Comparison of ENCODE assay signal across 10 cellular contexts in the genomic region with DNA sequence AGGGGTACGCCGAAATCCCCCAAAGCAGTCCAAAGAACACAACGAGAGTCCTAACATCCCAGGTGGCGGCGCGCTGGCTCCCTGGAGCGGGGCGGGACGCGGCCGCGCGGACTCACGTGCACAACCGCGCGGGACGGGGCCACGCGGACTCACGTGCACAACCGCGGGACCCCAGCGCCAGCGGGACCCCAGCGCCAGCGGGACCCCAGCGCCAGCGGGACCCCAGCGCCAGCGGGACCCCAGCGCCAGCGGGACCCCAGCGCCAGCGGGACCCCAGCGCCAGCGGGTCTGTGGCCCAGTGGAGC. TPM values are rescaled to one million over a fixed set of nuclear protein-coding genes. Genes with fewer than 3 reads are reported as not detected.
DNase-seq lines count a peak whose midpoint lies in the region; ATAC-seq and TF ChIP-seq lines count a peak whose summit lies in the region.
"Not testable (repeated sequence)": the region's sequence is repeated elsewhere in the genome, so short reads cannot be mapped to it uniquely, and the experiment has no call there.
"Had no signal": no experiment of that assay in that cellular context is flagged by ENCODE, and none has a peak within 500 bp of the region (broad histone marks: within the 10 kb centered on the region; RNA-seq: fewer than 3 reads in every experiment).

No MANE protein-coding gene starts in this region.

- not testable (repeated sequence) for H3K9me3 ChIP-seq in ES-I3 (ENCODE audit: control insufficient read depth, insufficient read depth, low read length); right cardiac atrium (ENCODE audit: control insufficient read depth, low read length); naive thymus-derived CD4-positive, alpha-beta T cell (ENCODE audit: control insufficient read depth in 2 of 3, low read length in 3 of 3); upper lobe of left lung

- H3K27me3 ChIP-seq in right cardiac atrium (ENCODE audit: control insufficient read depth, insufficient read depth); naive thymus-derived CD4-positive, alpha-beta T cell (ENCODE audit: control insufficient read depth in 2 of 2, insufficient read depth in 2 of 2, low read length in 2 of 2): not testable (repeated sequence)
- H3K27me3 ChIP-seq in upper lobe of left lung = peaks cover 0 to 15% (median 4%) of the 10 kb centered on the region in 4 donors

- H3K4me1 Mint-ChIP-seq in T-cell = peaks cover 24 to 31% (median 28%) of the 10 kb centered on the region in 3 donors
- H3K4me1 Mint-ChIP-seq in activated T-helper 1 cell treated with anti-CD3 and anti-CD28 coated beads, Interleukin-12 subunit alpha, Interleukin-12 subunit beta, Interleukin-2, Interleukin-4 antibody, amounts not matched to agents 30 ng/mL and 10 ng/mL and 1 ng/mL, durations not matched to agents 14 hours and 24 hours and 36 hours (ENCODE audit: low read depth) = peaks cover 27% of the 10 kb centered on the region
- H3K4me1 Mint-ChIP-seq in naive thymus-derived CD4-positive, alpha-beta T cell = peaks cover 15 to 38% (median 27%) of the 10 kb centered on the region in 7 donors

- not testable (repeated sequence) for H3K27ac ChIP-seq in coronary artery; right cardiac atrium (ENCODE audit: low read length); naive thymus-derived CD4-positive, alpha-beta T cell (ENCODE audit: low read depth, low read length); skin epidermis
- peak overlapping the region in 1 of 4 donors; percentile 76 for H3K27ac ChIP-seq in upper lobe of left lung

- not testable (repeated sequence) for TF ChIP-seq POLR2A in upper lobe of left lung (IDR thresholded peaks at IDR 0.05)

- not testable (repeated sequence) for H3K36me3 Mint-ChIP-seq in T-cell; activated T-helper 1 cell treated with anti-CD3 and anti-CD28 coated beads, Interleukin-12 subunit alpha, Interleukin-12 subunit beta, Interleukin-2, Interleukin-4 antibody, amounts not matched to agents 30 ng/mL and 10 ng/mL and 1 ng/mL, durations not matched to agents 14 hours and 24 hours and 36 hours (ENCODE audit: low read depth); naive thymus-derived CD4-positive, alpha-beta T cell

- not testable (repeated sequence) for TF ChIP-seq CTCF in coronary artery (IDR thresholded peaks at IDR 0.05); upper lobe of left lung (IDR thresholded peaks at IDR 0.05)

- TF ChIP-seq EP300 in upper lobe of left lung (IDR thresholded peaks at IDR 0.05) = not testable (repeated sequence)

- H3K4me3 Mint-ChIP-seq in T-cell = peak overlapping the region; percentile 83 to 94 (median 87)
- peak overlapping the region; percentile 71 for H3K4me3 Mint-ChIP-seq in activated T-helper 1 cell treated with anti-CD3 and anti-CD28 coated beads, Interleukin-12 subunit alpha, Interleukin-12 subunit beta, Interleukin-2, Interleukin-4 antibody, amounts not matched to agents 30 ng/mL and 10 ng/mL and 1 ng/mL, durations not matched to agents 14 hours and 24 hours and 36 hours
- peak overlapping the region; percentile 66 to 96 (median 87) for H3K4me3 Mint-ChIP-seq in naive thymus-derived CD4-positive, alpha-beta T cell

- WGBS in right cardiac atrium = 8% methylated on average over 37 of the region's 37 CpGs
- 26 to 70% methylated on average over 16 to 22 of the region's 37 CpGs for WGBS in upper lobe of left lung, 2 donors

- CTCF ChIA-PET in T-cell (lab: Charles Lee) = not testable (repeated sequence)
- CTCF ChIA-PET in naive thymus-derived CD4-positive, alpha-beta T cell (lab: Charles Lee) = interaction anchor here (1.0 kb wide), 1 partner anchor 150 kb away, joined by 3 read pairs; no protein-coding TSS in a partner anchor

- not testable (repeated sequence) for DNase-seq in T-cell; activated T-helper 1 cell treated with anti-CD3 and anti-CD28 coated beads, Interleukin-12 subunit alpha, Interleukin-12 subunit beta, Interleukin-2, Interleukin-4 antibody, amounts not matched to agents 30 ng/mL and 10 ng/mL and 1 ng/mL, durations not matched to agents 14 hours and 24 hours and 36 hours (ENCODE audit: low spot score); coronary artery (ENCODE audit: low spot score); right cardiac atrium; naive thymus-derived CD4-positive, alpha-beta T cell
- peak in 1 of 2 donors; percentile 81 for DNase-seq in upper lobe of left lung

- H3K4me1 ChIP-seq in ES-I3 (ENCODE audit: insufficient read depth, low read length) (peaks cover 20% of the 10 kb centered on the region), upper lobe of left lung (peaks cover 14 to 60% (median 42%) of the 10 kb centered on the region in 4 donors)
- H3K4me1 ChIP-seq in right cardiac atrium (ENCODE audit: control insufficient read depth, insufficient read depth, low read length) = not testable (repeated sequence)
- H3K4me1 ChIP-seq in naive thymus-derived CD4-positive, alpha-beta T cell (ENCODE audit: control insufficient read depth in 2 of 2, insufficient read depth in 2 of 2, low read length in 2 of 2) = peaks cover 9 to 13% of the 10 kb centered on the region in 2 donors

- H3K36me3 ChIP-seq in ES-I3 (ENCODE audit: insufficient read depth, low read length); naive thymus-derived CD4-positive, alpha-beta T cell (ENCODE audit: control insufficient read depth in 2 of 3, insufficient read depth in 3 of 3, low read length in 3 of 3); upper lobe of left lung: not testable (repeated sequence)

- POLR2A ChIA-PET in T-cell (lab: Charles Lee); naive thymus-derived CD4-positive, alpha-beta T cell (lab: Charles Lee): not testable (repeated sequence)

- H3K27ac Mint-ChIP-seq in T-cell = peak overlapping the region; percentile 49 to 64
- H3K27ac Mint-ChIP-seq in activated T-helper 1 cell treated with anti-CD3 and anti-CD28 coated beads, Interleukin-12 subunit alpha, Interleukin-12 subunit beta, Interleukin-2, Interleukin-4 antibody, amounts not matched to agents 30 ng/mL and 10 ng/mL and 1 ng/mL, durations not matched to agents 14 hours and 24 hours and 36 hours = peak overlapping the region; percentile 52
- H3K27ac Mint-ChIP-seq in naive thymus-derived CD4-positive, alpha-beta T cell = peak overlapping the region; percentile 48 to 88 (median 68)

- ATAC-seq in T-cell (replicated peaks in 1 of 4); right cardiac atrium; naive thymus-derived CD4-positive, alpha-beta T cell; upper lobe of left lung (ENCODE audit: low FRiP score in 2 of 2): not testable (repeated sequence)

- not testable (repeated sequence) for H3K9me3 Mint-ChIP-seq in T-cell; activated T-helper 1 cell treated with anti-CD3 and anti-CD28 coated beads, Interleukin-12 subunit alpha, Interleukin-12 subunit beta, Interleukin-2, Interleukin-4 antibody, amounts not matched to agents 30 ng/mL and 10 ng/mL and 1 ng/mL, durations not matched to agents 14 hours and 24 hours and 36 hours; naive thymus-derived CD4-positive, alpha-beta T cell

- H3K9ac ChIP-seq in ES-I3 (ENCODE audit: low read depth, low read length) = peak overlapping the region; percentile 57; the same call in 1 of the 2 replicates

- intact Hi-C loops in activated T-helper 1 cell treated with anti-CD3 and anti-CD28 coated beads, Interleukin-12 subunit alpha, Interleukin-12 subunit beta, Interleukin-2, Interleukin-4 antibody, amounts not matched to agents 30 ng/mL and 10 ng/mL and 1 ng/mL, durations not matched to agents 14 hours and 24 hours and 36 hours (cut with micrococcal nuclease) = loop anchor here (5.0 kb wide), 1 partner anchor 66 kb away; a partner anchor contains a TSS
- intact Hi-C loops in right cardiac atrium (cut with DNase I) = loop anchor here in 1 of 4 donors (10.0 kb wide), 1 partner anchor 198 kb away; no protein-coding TSS in a partner anchor
- intact Hi-C loops in naive thymus-derived CD4-positive, alpha-beta T cell (cut with micrococcal nuclease) = loop anchor here (2.0 to 5.0 kb wide), 2 partner anchors 20 to 66 kb away; a partner anchor contains a TSS

- peak overlapping the region; percentile 69 for H3K4me3 ChIP-seq in coronary artery
- H3K4me3 ChIP-seq in right cardiac atrium (ENCODE audit: low read length) = peak overlapping the region; percentile 55
- H3K4me3 ChIP-seq in naive thymus-derived CD4-positive, alpha-beta T cell (ENCODE audit: low read length) = not testable (repeated sequence)
- H3K4me3 ChIP-seq in skin epidermis = peak overlapping the region; percentile 19 to 43 (median 36)
- peak overlapping the region in 3 of 4 donors; percentile 46 to 51 (median 49) for H3K4me3 ChIP-seq in upper lobe of left lung

- H3K27me3 Mint-ChIP-seq in T-cell = not testable (repeated sequence)
- peaks cover 34% of the 10 kb centered on the region for H3K27me3 Mint-ChIP-seq in activated T-helper 1 cell treated with anti-CD3 and anti-CD28 coated beads, Interleukin-12 subunit alpha, Interleukin-12 subunit beta, Interleukin-2, Interleukin-4 antibody, amounts not matched to agents 30 ng/mL and 10 ng/mL and 1 ng/mL, durations not matched to agents 14 hours and 24 hours and 36 hours (ENCODE audit: insufficient read depth)
- H3K27me3 Mint-ChIP-seq in naive thymus-derived CD4-positive, alpha-beta T cell = peaks cover 0 to 45% (median 0%) of the 10 kb centered on the region in 5 donors

RNA-seq across cellular contexts. Expression of a gene that starts 3.6 kb away (rescaled TPM):
- total RNA-seq in T-cell (1 to 10 TPM; 2.8 to 4.6 (median 3.1) TPM), right cardiac atrium (under 1 TPM; 0.17 to 0.31 (median 0.27) TPM), upper lobe of left lung (1 to 10 TPM; 1.1 to 7.3 (median 2.0) TPM)
- total RNA-seq in activated T-helper 1 cell treated with anti-CD3 and anti-CD28 coated beads, Interleukin-12 subunit alpha, Interleukin-12 subunit beta, Interleukin-2, Interleukin-4 antibody, amounts not matched to agents 30 ng/mL and 10 ng/mL and 1 ng/mL, durations not matched to agents 14 hours and 24 hours and 36 hours = 0.47 TPM in 2 replicates
- 0.34 TPM for polyA plus RNA-seq in right cardiac atrium
- 1 to 10 TPM in 4 of 5 experiments, under 1 TPM in 1; 0.77 to 4.2 (median 2.8) TPM for total RNA-seq in naive thymus-derived CD4-positive, alpha-beta T cell
- polyA plus RNA-seq in naive thymus-derived CD4-positive, alpha-beta T cell = under 1 TPM; 0.13 to 0.51 TPM
- total RNA-seq: G401, GM23248 had no signal

RNA-seq across cellular contexts. Expression of a gene that starts 19.1 kb away (rescaled TPM):
- total RNA-seq in T-cell (10 to 100 TPM; 19.8 to 34.0 (median 31.4) TPM), right cardiac atrium (10 to 100 TPM; 26.4 to 41.6 (median 35.1) TPM), upper lobe of left lung (10 to 100 TPM; 12.6 to 34.2 (median 21.5) TPM)
- 43.8 and 45.1 TPM in 2 replicates for total RNA-seq in activated T-helper 1 cell treated with anti-CD3 and anti-CD28 coated beads, Interleukin-12 subunit alpha, Interleukin-12 subunit beta, Interleukin-2, Interleukin-4 antibody, amounts not matched to agents 30 ng/mL and 10 ng/mL and 1 ng/mL, durations not matched to agents 14 hours and 24 hours and 36 hours
- 21.2 TPM for polyA plus RNA-seq in right cardiac atrium
- 10 to 100 TPM; 19.4 to 38.6 (median 26.4) TPM for total RNA-seq in naive thymus-derived CD4-positive, alpha-beta T cell
- polyA plus RNA-seq in naive thymus-derived CD4-positive, alpha-beta T cell = 10 to 100 TPM; 17.1 to 23.9 TPM

RNA-seq across cellular contexts. Expression of a gene that starts 19.5 kb away (rescaled TPM):
- 10 to 100 TPM; 60.8 to 73.7 (median 63.7) TPM for total RNA-seq in T-cell
- 42.5 and 43.6 TPM in 2 replicates for total RNA-seq in activated T-helper 1 cell treated with anti-CD3 and anti-CD28 coated beads, Interleukin-12 subunit alpha, Interleukin-12 subunit beta, Interleukin-2, Interleukin-4 antibody, amounts not matched to agents 30 ng/mL and 10 ng/mL and 1 ng/mL, durations not matched to agents 14 hours and 24 hours and 36 hours
- 10 to 100 TPM; 53.5 to 67.0 (median 60.0) TPM for total RNA-seq in right cardiac atrium
- 31.8 TPM for polyA plus RNA-seq in right cardiac atrium
- 10 to 100 TPM; 62.0 to 79.7 (median 65.6) TPM for total RNA-seq in naive thymus-derived CD4-positive, alpha-beta T cell
- polyA plus RNA-seq in naive thymus-derived CD4-positive, alpha-beta T cell = 10 to 100 TPM; 22.2 to 36.6 TPM
- total RNA-seq in upper lobe of left lung = 100 to 1,000 TPM in 4 of 6 donors, 10 to 100 TPM in 2; 68.1 to 140 (median 107) TPM
